24 cellular contexts compared by ENCODE assay signal in genomic region chr4:7105261-7105660, GRCh38.
DNase-seq lines count a peak whose midpoint lies in the region; ATAC-seq and TF ChIP-seq lines count a peak whose summit lies in the region.
"Had no signal": no experiment of that assay in that cellular context is flagged by ENCODE, and none has a peak within 500 bp of the region (broad histone marks: within the 10 kb centered on the region; RNA-seq: fewer than 3 reads in every experiment).

No MANE protein-coding gene starts in this region.

- H3K27ac Mint-ChIP-seq in stimulated activated naive CD8-positive, alpha-beta T cell treated with anti-CD3 and anti-CD28 coated beads, Interleukin-15, Interleukin-2, amounts not matched to agents 100 ng/mL and 50 ng/mL, for 24 hours = peak overlapping the region; percentile 38
- H3K27ac Mint-ChIP-seq in stimulated activated naive CD8-positive, alpha-beta T cell treated with anti-CD3 and anti-CD28 coated beads, Interleukin-15, amount 100 ng/mL, for 72 hours = no peak overlapping the region
- H3K27ac Mint-ChIP-seq in activated T-cell treated with anti-CD3 and anti-CD28 coated beads, Interleukin-2, amount 50 U/mL, for 24 hours = no peak overlapping the region
- H3K27ac Mint-ChIP-seq: activated naive CD8-positive, alpha-beta T cell; memory B cell had no signal

- H3K9me3 Mint-ChIP-seq in stimulated activated naive CD8-positive, alpha-beta T cell treated with anti-CD3 and anti-CD28 coated beads, Interleukin-15, Interleukin-2, amounts not matched to agents 100 ng/mL and 50 ng/mL, for 24 hours = no peaks in the 10 kb centered on the region
- H3K9me3 Mint-ChIP-seq in stimulated activated naive CD8-positive, alpha-beta T cell treated with anti-CD3 and anti-CD28 coated beads, Interleukin-15, amount 100 ng/mL, for 72 hours = no peaks in the 10 kb centered on the region
- H3K9me3 Mint-ChIP-seq in activated T-cell treated with anti-CD3 and anti-CD28 coated beads, Interleukin-2, amount 50 U/mL, for 24 hours = no peaks in the 10 kb centered on the region
- H3K9me3 Mint-ChIP-seq: memory B cell had no signal

- TF ChIP-seq CTCF in GM10266 (IDR thresholded peaks at IDR 0.05; ENCODE audit: control insufficient read depth, insufficient read depth, low read depth, missing control alignments) = no peak

- no peaks in the 10 kb centered on the region for H3K27me3 Mint-ChIP-seq in stimulated activated naive CD8-positive, alpha-beta T cell treated with anti-CD3 and anti-CD28 coated beads, Interleukin-15, Interleukin-2, amounts not matched to agents 100 ng/mL and 50 ng/mL, for 24 hours
- peaks cover 10% of the 10 kb centered on the region for H3K27me3 Mint-ChIP-seq in stimulated activated naive CD8-positive, alpha-beta T cell treated with anti-CD3 and anti-CD28 coated beads, Interleukin-15, amount 100 ng/mL, for 72 hours
- no peaks in the 10 kb centered on the region for H3K27me3 Mint-ChIP-seq in activated T-cell treated with anti-CD3 and anti-CD28 coated beads, Interleukin-2, amount 50 U/mL, for 24 hours
- H3K27me3 Mint-ChIP-seq: activated naive CD8-positive, alpha-beta T cell had no signal

- H3K36me3 Mint-ChIP-seq in stimulated activated naive CD8-positive, alpha-beta T cell treated with anti-CD3 and anti-CD28 coated beads, Interleukin-15, Interleukin-2, amounts not matched to agents 100 ng/mL and 50 ng/mL, for 24 hours (ENCODE audit: low read depth) = no peaks in the 10 kb centered on the region
- H3K36me3 Mint-ChIP-seq in activated T-cell treated with anti-CD3 and anti-CD28 coated beads, Interleukin-2, amount 50 U/mL, for 24 hours (ENCODE audit: low read depth) = peaks cover 2% of the 10 kb centered on the region
- H3K36me3 Mint-ChIP-seq: memory B cell had no signal

- H3K4me1 Mint-ChIP-seq in stimulated activated naive CD8-positive, alpha-beta T cell treated with anti-CD3 and anti-CD28 coated beads, Interleukin-15, Interleukin-2, amounts not matched to agents 100 ng/mL and 50 ng/mL, for 24 hours (ENCODE audit: low read depth) = peaks cover 12% of the 10 kb centered on the region
- peaks cover 25% of the 10 kb centered on the region for H3K4me1 Mint-ChIP-seq in stimulated activated naive CD8-positive, alpha-beta T cell treated with anti-CD3 and anti-CD28 coated beads, Interleukin-15, amount 100 ng/mL, for 72 hours
- peaks cover 19% of the 10 kb centered on the region for H3K4me1 Mint-ChIP-seq in activated T-cell treated with anti-CD3 and anti-CD28 coated beads, Interleukin-2, amount 50 U/mL, for 24 hours (ENCODE audit: low read depth)

- DNase-seq in stimulated activated naive CD8-positive, alpha-beta T cell treated with anti-CD3 and anti-CD28 coated beads, Interleukin-15, amount 100 ng/mL, for 72 hours = no peak
- DNase-seq in RPMI8226 = peak; percentile 26
- DNase-seq in iris pigment epithelial cell (ENCODE audit: low read depth) = peak; percentile 25
- DNase-seq in activated T-cell treated with anti-CD3 and anti-CD28 coated beads, Interleukin-2, amount 50 U/mL, for 24 hours = no peak
- no peak for DNase-seq in GM10266 (ENCODE audit: extremely low spot score)
- DNase-seq: activated CD4-positive, alpha-beta T cell treated with anti-CD3 and anti-CD28 coated beads, Interleukin-2, amount 50 U/mL, for 1 hour; activated effector memory CD4-positive, alpha-beta T cell treated with anti-CD3 and anti-CD28 coated beads, Interleukin-2, amount 50 U/mL, for 16 hours; activated T-cell treated with anti-CD3 and anti-CD28 coated beads, Interleukin-2, amount 50 U/mL, for 1 hour; anterior cingulate cortex; Calu3; glutamatergic neuron; left lung; MM.1S; NCI-H2029; NCI-H2227 treated with DMSO at 0.1 percent for 48 hours; NCI-H526 treated with DMSO at 0.1 percent for 48 hours; stimulated activated CD4-positive, alpha-beta T cell treated with anti-CD3 and anti-CD28 coated beads, Interleukin-12 subunit alpha, Interleukin-12 subunit beta, amount 100 ng/mL, for 4 hours; stimulated activated CD4-positive, alpha-beta T cell treated with anti-CD3 and anti-CD28 coated beads, Interleukin-2, amount 100 ng/mL, for 48 hours; SW 1271 had no signal

- no peak overlapping the region for H3K4me3 Mint-ChIP-seq in stimulated activated naive CD8-positive, alpha-beta T cell treated with anti-CD3 and anti-CD28 coated beads, Interleukin-15, Interleukin-2, amounts not matched to agents 100 ng/mL and 50 ng/mL, for 24 hours
- no peak overlapping the region for H3K4me3 Mint-ChIP-seq in stimulated activated naive CD8-positive, alpha-beta T cell treated with anti-CD3 and anti-CD28 coated beads, Interleukin-15, amount 100 ng/mL, for 72 hours
- H3K4me3 Mint-ChIP-seq in activated T-cell treated with anti-CD3 and anti-CD28 coated beads, Interleukin-2, amount 50 U/mL, for 24 hours = no peak overlapping the region
- H3K4me3 Mint-ChIP-seq: activated naive CD8-positive, alpha-beta T cell; memory B cell had no signal

- ATAC-seq in stimulated activated naive CD8-positive, alpha-beta T cell treated with anti-CD3 and anti-CD28 coated beads, Interleukin-15, amount 100 ng/mL, for 72 hours = no peak
- ATAC-seq in GM21723 (IDR thresholded peaks at IDR 0.05; ENCODE audit: unreplicated experiment) = no peak
- ATAC-seq: left lung, sciatic nerve had no signal

Comparison
In these comparisons a context has a peak if more than half of its experiments do, and no peak if none do; other contexts are left out.
1. DNase-seq: peak in RPMI8226 (single experiment) and iris pigment epithelial cell (single experiment); none in stimulated activated naive CD8-positive, alpha-beta T cell treated with anti-CD3 and anti-CD28 coated beads, Interleukin-15, amount 100 ng/mL, for 72 hours (0 of 2), activated T-cell treated with anti-CD3 and anti-CD28 coated beads, Interleukin-2, amount 50 U/mL, for 24 hours (single experiment) and GM10266 (single experiment).